ENCODE assay signal across 12 cellular contexts in genomic region chr2:20183373-20183772, GRCh38. TPM values are rescaled to one million over a fixed set of nuclear protein-coding genes. Genes with fewer than 3 reads are reported as not detected.
"Had no signal": no experiment of that assay in that cellular context is flagged by ENCODE, and none has a peak within 500 bp of the region (broad histone marks: within the 10 kb centered on the region; RNA-seq: fewer than 3 reads in every experiment).

No MANE protein-coding gene starts in this region.

- ATAC-seq: activated T-helper 17 cell treated with anti-CD3 and anti-CD28 coated beads, Interleukin-2, amount 50 U/mL, for 72 hours; body of pancreas; natural killer cell treated with Interleukin-12 subunit alpha and Interleukin-12 subunit beta and Interleukin-15 and Interleukin-18, amount 100 ng/mL, for 72 hours; stimulated activated naive CD8-positive, alpha-beta T cell treated with anti-CD3 and anti-CD28 coated beads, Interleukin-15, amount 100 ng/mL, for 72 hours had no signal

- H3K36me3 ChIP-seq: thoracic aorta had no signal

- H3K36me3 Mint-ChIP-seq: natural killer cell treated with Interleukin-12 subunit alpha and Interleukin-12 subunit beta and Interleukin-15 and Interleukin-18, amount 100 ng/mL, for 72 hours had no signal

- H3K27me3 ChIP-seq: body of pancreas had no signal

- H3K9me3 Mint-ChIP-seq: activated CD4-positive, alpha-beta T cell treated with anti-CD3 and anti-CD28 coated beads, Interleukin-2, amount 10 ng/mL, durations not matched to agents 7 days and 5 days; activated T-helper 17 cell treated with anti-CD3 and anti-CD28 coated beads, Interleukin-2, amount 50 U/mL, for 72 hours; central memory CD8-positive, alpha-beta T cell; natural killer cell treated with Interleukin-12 subunit alpha and Interleukin-12 subunit beta and Interleukin-15 and Interleukin-18, amount 100 ng/mL, for 72 hours; stimulated activated naive CD8-positive, alpha-beta T cell treated with anti-CD3 and anti-CD28 coated beads, Interleukin-15, amount 100 ng/mL, for 72 hours had no signal

- H3K4me3 Mint-ChIP-seq: activated CD4-positive, alpha-beta T cell treated with anti-CD3 and anti-CD28 coated beads, Interleukin-2, amount 10 ng/mL, durations not matched to agents 7 days and 5 days; activated T-helper 17 cell treated with anti-CD3 and anti-CD28 coated beads, Interleukin-2, amount 50 U/mL, for 72 hours; central memory CD8-positive, alpha-beta T cell; natural killer cell treated with Interleukin-12 subunit alpha and Interleukin-12 subunit beta and Interleukin-15 and Interleukin-18, amount 100 ng/mL, for 72 hours; stimulated activated naive CD8-positive, alpha-beta T cell treated with anti-CD3 and anti-CD28 coated beads, Interleukin-15, amount 100 ng/mL, for 72 hours had no signal

- H3K4me1 Mint-ChIP-seq: activated CD4-positive, alpha-beta T cell treated with anti-CD3 and anti-CD28 coated beads, Interleukin-2, amount 10 ng/mL, durations not matched to agents 7 days and 5 days; activated T-helper 17 cell treated with anti-CD3 and anti-CD28 coated beads, Interleukin-2, amount 50 U/mL, for 72 hours; central memory CD8-positive, alpha-beta T cell; stimulated activated naive CD8-positive, alpha-beta T cell treated with anti-CD3 and anti-CD28 coated beads, Interleukin-15, amount 100 ng/mL, for 72 hours had no signal

- H3K4me3 ChIP-seq: body of pancreas, thoracic aorta had no signal

- DNase-seq: activated CD4-positive, alpha-beta T cell treated with anti-CD3 and anti-CD28 coated beads, Interleukin-2, amount 10 ng/mL, durations not matched to agents 7 days and 5 days; activated CD4-positive, CD25-positive, alpha-beta regulatory T cell; activated CD8-positive, alpha-beta memory T cell treated with anti-CD3 and anti-CD28 coated beads for 24 hours; activated naive CD4-positive, alpha-beta T cell treated with anti-CD3 and anti-CD28 coated beads, Interleukin-2, amount 50 U/mL, for 16 hours; body of pancreas; stimulated activated CD4-positive, alpha-beta T cell treated with anti-CD3 and anti-CD28 coated beads, Interleukin-4, amount 100 ng/mL, for 1 hour; stimulated activated naive CD8-positive, alpha-beta T cell treated with anti-CD3 and anti-CD28 coated beads, Interleukin-15, amount 100 ng/mL, for 72 hours; T-helper 2 cell had no signal

- H3K27ac ChIP-seq: thoracic aorta had no signal

- H3K27ac Mint-ChIP-seq: activated CD4-positive, alpha-beta T cell treated with anti-CD3 and anti-CD28 coated beads, Interleukin-2, amount 10 ng/mL, durations not matched to agents 7 days and 5 days; activated T-helper 17 cell treated with anti-CD3 and anti-CD28 coated beads, Interleukin-2, amount 50 U/mL, for 72 hours; natural killer cell treated with Interleukin-12 subunit alpha and Interleukin-12 subunit beta and Interleukin-15 and Interleukin-18, amount 100 ng/mL, for 72 hours; stimulated activated naive CD8-positive, alpha-beta T cell treated with anti-CD3 and anti-CD28 coated beads, Interleukin-15, amount 100 ng/mL, for 72 hours had no signal

- H3K9me3 ChIP-seq: body of pancreas, thoracic aorta had no signal

RNA-seq across cellular contexts. Expression of gene SDC1, which starts 41.6 kb away (rescaled TPM):
- total RNA-seq: natural killer cell treated with Interleukin-12 subunit alpha and Interleukin-12 subunit beta and Interleukin-15 and Interleukin-18, amount 100 ng/mL, for 72 hours had no signal
